8 cellular contexts compared by ENCODE assay signal in genomic region chr6:110814488-110815259, GRCh38. TPM values are rescaled to one million over a fixed set of nuclear protein-coding genes. Genes with fewer than 3 reads are reported as not detected.
A peak's percentile ranks its signal among the peaks of the same experiment; 100 is the strongest.
DNase-seq lines count a peak whose midpoint lies in the region; ATAC-seq, FAIRE-seq and TF ChIP-seq lines count a peak whose summit lies in the region.

No MANE protein-coding gene starts in this region.

- TF ChIP-seq POLR2A in GM12891 (IDR thresholded peaks at IDR 0.05; ENCODE audit: low read depth, low read length), result peak; percentile 57

- DNase-seq in GM12891 (ENCODE audit: insufficient read length, low spot score), result peak; percentile 37
- DNase-seq in NCI-H2029 (lab: John Stamatoyannopoulos, UW), result peak; percentile 77
- DNase-seq in activated CD4-positive, alpha-beta T cell treated with anti-CD3 and anti-CD28 coated beads for 48 hours, result peak; percentile 75
- DNase-seq in left lobe of liver (ENCODE audit: low spot score), result peak; percentile 66
- peak; percentile 51 to 52 for DNase-seq in stimulated activated CD4-positive, alpha-beta T cell treated with anti-CD3 and anti-CD28 coated beads, Interleukin-2, amount 100 ng/mL, for 48 hours
- no peak for DNase-seq in SHP77 treated with DMSO at 0.1 percent for 48 hours (lab: John Stamatoyannopoulos, UW)

- FAIRE-seq in GM12891 (lab: Jason Lieb, UNC), result no peak

- H3K27ac ChIP-seq in cingulate gyrus (ENCODE audit: low read depth, low read length), result peak overlapping the region; percentile 94

- ATAC-seq in HG02610 (IDR thresholded peaks at IDR 0.05; ENCODE audit: unreplicated experiment), result peak; percentile 17
- peak; percentile 34 for ATAC-seq in left lobe of liver

TF ChIP-seq in GM12891, 5 proteins besides CTCF, POLR2A, EP300 and RAD21:
- no peak for TF ChIP-seq SPI1 (IDR thresholded peaks at IDR 0.05; ENCODE audit: low read depth, low read length)
- TF ChIP-seq TAF1 (IDR thresholded peaks at IDR 0.05; ENCODE audit: low read depth, low read length), result peak; percentile 55
- TF ChIP-seq POLR2AphosphoS5 (IDR thresholded peaks at IDR 0.05; ENCODE audit: low read depth, low read length), result 0 out of 2 replicates have a peak, but pooled peaks have one; percentile 14
- 0 out of 2 replicates have a peak, but pooled peaks have one; percentile 18 for TF ChIP-seq POU2F2 (IDR thresholded peaks at IDR 0.05; ENCODE audit: low read depth, low read length)
- no peak for TF ChIP-seq PAX5 (IDR thresholded peaks at IDR 0.05; ENCODE audit: insufficient read depth, low read length, severe bottlenecking)
TF ChIP-seq in GM12891: peak in this region for 3.

RNA-seq across cellular contexts. Expression of gene CDK19, which starts 0.6 kb away (rescaled TPM):
- polyA plus RNA-seq in GM12891 (2012; ENCODE audit: low read depth, missing spikeins), result 9.6 TPM
- total RNA-seq in left lobe of liver, result 6.9 TPM

RNA-seq across cellular contexts. Expression of gene AMD1, which starts 59.9 kb away (rescaled TPM):
- 48.9 TPM for polyA plus RNA-seq in GM12891 (2012; ENCODE audit: low read depth, missing spikeins)
- total RNA-seq in left lobe of liver, result 14.3 TPM
